ENCODE assay signal across 1 cellular context in genomic region chr18:22143347-22144340, GRCh38.
A peak's percentile ranks its signal among the peaks of the same experiment; 100 is the strongest.
TF ChIP-seq lines count a peak whose summit lies in the region.

No MANE protein-coding gene starts in this region.

TF ChIP-seq in H1, 55 proteins besides CTCF, POLR2A, EP300 and RAD21:
- TF ChIP-seq CTBP2 (IDR thresholded peaks at IDR 0.05; ENCODE audit: borderline replicate concordance, insufficient read depth, insufficient read length, low read length) (no peak), CEBPB (IDR thresholded peaks at IDR 0.05; ENCODE audit: low read depth, low read length) (peak; percentile 70; the same call in 1 of the 2 replicates)
TF ChIP-seq in H1: peak in this region for 1.
